ENCODE assay signal across 1 cellular context in the genomic region with DNA sequence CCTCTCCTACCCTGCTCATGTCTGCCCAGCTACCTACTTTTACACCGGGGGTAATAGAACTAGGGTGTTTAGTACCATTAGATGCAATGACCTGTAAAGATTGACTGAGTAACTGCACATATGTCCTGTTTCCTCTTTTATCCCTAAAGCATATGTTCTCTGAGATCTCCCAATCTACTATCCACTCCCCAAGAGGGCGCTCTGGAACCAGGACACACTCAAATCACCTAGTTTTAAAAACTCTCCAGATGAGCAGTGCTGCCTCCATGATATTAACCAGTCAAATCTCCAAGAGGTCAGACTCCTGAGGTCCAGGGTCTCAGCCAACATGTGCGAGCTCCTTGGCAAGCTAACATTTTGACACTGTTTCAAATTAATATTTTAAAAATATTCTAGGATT.
TF ChIP-seq lines count a peak whose summit lies in the region.

No MANE protein-coding gene starts in this region.

TF ChIP-seq in GM12878, 131 proteins besides CTCF, POLR2A, EP300 and RAD21 (continued from another document):
- TF ChIP-seq, protein P1, sequence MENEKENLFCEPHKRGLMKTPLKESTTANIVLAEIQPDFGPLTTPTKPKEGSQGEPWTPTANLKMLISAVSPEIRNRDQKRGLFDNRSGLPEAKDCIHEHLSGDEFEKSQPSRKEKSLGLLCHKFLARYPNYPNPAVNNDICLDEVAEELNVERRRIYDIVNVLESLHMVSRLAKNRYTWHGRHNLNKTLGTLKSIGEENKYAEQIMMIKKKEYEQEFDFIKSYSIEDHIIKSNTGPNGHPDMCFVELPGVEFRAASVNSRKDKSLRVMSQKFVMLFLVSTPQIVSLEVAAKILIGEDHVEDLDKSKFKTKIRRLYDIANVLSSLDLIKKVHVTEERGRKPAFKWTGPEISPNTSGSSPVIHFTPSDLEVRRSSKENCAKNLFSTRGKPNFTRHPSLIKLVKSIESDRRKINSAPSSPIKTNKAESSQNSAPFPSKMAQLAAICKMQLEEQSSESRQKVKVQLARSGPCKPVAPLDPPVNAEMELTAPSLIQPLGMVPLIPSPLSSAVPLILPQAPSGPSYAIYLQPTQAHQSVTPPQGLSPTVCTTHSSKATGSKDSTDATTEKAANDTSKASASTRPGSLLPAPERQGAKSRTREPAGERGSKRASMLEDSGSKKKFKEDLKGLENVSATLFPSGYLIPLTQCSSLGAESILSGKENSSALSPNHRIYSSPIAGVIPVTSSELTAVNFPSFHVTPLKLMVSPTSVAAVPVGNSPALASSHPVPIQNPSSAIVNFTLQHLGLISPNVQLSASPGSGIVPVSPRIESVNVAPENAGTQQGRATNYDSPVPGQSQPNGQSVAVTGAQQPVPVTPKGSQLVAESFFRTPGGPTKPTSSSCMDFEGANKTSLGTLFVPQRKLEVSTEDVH (IDR thresholded peaks at IDR 0.05; ENCODE audit: low read depth, partially characterized antibody), result no peak
- no peak for TF ChIP-seq POLR2AphosphoS2 (IDR thresholded peaks at IDR 0.05; ENCODE audit: low read depth, low read length)
- TF ChIP-seq HCFC1 (IDR thresholded peaks at IDR 0.05; ENCODE audit: low read length), result no peak
- no peak for TF ChIP-seq KDM1A (IDR thresholded peaks at IDR 0.05; ENCODE audit: borderline replicate concordance)
- TF ChIP-seq NR2F1 (conservative IDR thresholded peaks at IDR 0.05), result no peak
- no peak for TF ChIP-seq STAT3 (IDR thresholded peaks at IDR 0.05; ENCODE audit: low read depth, low read length)
- TF ChIP-seq, protein P2, sequence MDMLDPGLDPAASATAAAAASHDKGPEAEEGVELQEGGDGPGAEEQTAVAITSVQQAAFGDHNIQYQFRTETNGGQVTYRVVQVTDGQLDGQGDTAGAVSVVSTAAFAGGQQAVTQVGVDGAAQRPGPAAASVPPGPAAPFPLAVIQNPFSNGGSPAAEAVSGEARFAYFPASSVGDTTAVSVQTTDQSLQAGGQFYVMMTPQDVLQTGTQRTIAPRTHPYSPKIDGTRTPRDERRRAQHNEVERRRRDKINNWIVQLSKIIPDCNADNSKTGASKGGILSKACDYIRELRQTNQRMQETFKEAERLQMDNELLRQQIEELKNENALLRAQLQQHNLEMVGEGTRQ (IDR thresholded peaks at IDR 0.05; ENCODE audit: borderline replicate concordance, low read depth, low read length), result no peak
TF ChIP-seq in GM12878: peak in this region for 0.
